8 cellular contexts compared by ENCODE assay signal in the genomic region with DNA sequence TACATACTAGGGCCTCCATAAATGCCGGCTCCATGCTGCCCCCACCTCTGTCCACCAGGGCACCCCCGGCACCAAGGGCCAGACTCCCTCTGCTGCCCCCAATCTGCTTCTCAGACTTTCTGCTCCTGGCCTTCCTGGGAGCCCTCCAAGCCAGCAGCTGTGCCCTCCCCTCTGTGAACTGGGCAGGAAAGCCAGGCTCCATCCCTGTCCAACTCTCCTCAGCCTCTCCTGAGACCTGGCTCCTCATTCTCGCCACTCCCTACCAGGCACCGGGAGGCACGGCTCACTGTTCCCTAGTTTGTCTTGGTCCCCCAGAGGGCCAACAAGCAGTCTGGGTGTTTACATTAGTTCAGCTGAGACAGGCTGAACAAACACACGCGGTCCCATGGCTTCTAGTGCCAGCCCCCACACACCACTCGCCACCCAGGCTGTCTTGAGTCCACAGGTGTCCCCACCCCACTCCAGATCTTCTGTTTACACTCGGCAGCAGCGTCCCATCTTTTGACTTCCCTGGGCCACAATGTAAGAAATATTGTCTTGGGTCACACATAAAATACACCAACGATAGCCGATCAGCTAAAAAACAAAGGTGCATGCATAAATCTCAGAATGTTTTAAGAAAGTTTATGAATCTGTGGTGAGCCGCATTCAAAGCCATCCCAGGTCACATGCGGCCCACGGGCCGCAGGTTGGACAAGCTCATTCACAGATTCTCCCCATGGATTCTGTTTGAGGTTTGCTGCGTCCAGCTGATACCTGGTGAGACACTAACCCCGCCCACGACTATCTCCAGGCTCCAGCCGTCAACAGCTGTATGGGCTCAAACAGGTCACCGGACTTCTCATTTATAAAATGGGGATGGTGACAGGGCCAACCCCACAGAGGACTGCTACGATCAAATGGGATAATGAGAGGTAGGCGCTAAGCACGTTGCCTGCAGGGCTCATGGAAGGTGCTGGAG. TPM values are rescaled to one million over a fixed set of nuclear protein-coding genes. Genes with fewer than 3 reads are reported as not detected.
DNase-seq lines count a peak whose midpoint lies in the region; ATAC-seq and TF ChIP-seq lines count a peak whose summit lies in the region.

No MANE protein-coding gene starts in this region.

- CTCF ChIA-PET in activated naive CD4-positive, alpha-beta T cell treated with anti-CD3 and anti-CD28 coated beads for 36 hours (lab: Charles Lee) = interaction anchor here (0.6 to 2.1 kb wide), 6 partner anchors 12 to 201 kb away, joined by 3 to 7 read pairs (median 4); no protein-coding TSS in a partner anchor

- peaks cover 29% of the 10 kb centered on the region for H3K4me1 ChIP-seq in CD4-positive, CD25-positive, alpha-beta regulatory T cell (ENCODE audit: control insufficient read depth, insufficient read depth, low read length, poor library complexity, severe bottlenecking)
- H3K4me1 ChIP-seq in trophoblast cell (ENCODE audit: control insufficient read depth in 1 of 2, insufficient read depth in 2 of 2, low read length in 2 of 2) (peaks cover 36 to 41% of the 10 kb centered on the region in 2 experiments), foreskin keratinocyte (peaks cover 15% of the 10 kb centered on the region)

- no peak overlapping the region for H2BK5ac ChIP-seq in trophoblast cell (ENCODE audit: low read depth, low read length, poor library complexity)

- DNase-seq in CD4-positive, CD25-positive, alpha-beta regulatory T cell = no peak
- DNase-seq in T-helper 17 cell (no peak), fibroblast of pulmonary artery (ENCODE audit: low read depth) (no peak), trophoblast cell (no peak), foreskin keratinocyte (no peak)
- DNase-seq in activated naive CD4-positive, alpha-beta T cell treated with anti-CD3 and anti-CD28 coated beads for 36 hours = no peak

- no peaks in the 10 kb centered on the region for H3K9me3 Mint-ChIP-seq in CD4-positive, CD25-positive, alpha-beta regulatory T cell
- no peaks in the 10 kb centered on the region for H3K9me3 Mint-ChIP-seq in activated naive CD4-positive, alpha-beta T cell treated with anti-CD3 and anti-CD28 coated beads for 36 hours

- H3K9me3 ChIP-seq in CD4-positive, CD25-positive, alpha-beta regulatory T cell (ENCODE audit: control insufficient read depth in 2 of 2, low read length in 2 of 2) = no peaks in the 10 kb centered on the region
- H3K9me3 ChIP-seq in T-helper 17 cell (ENCODE audit: control insufficient read depth, low read length, poor library complexity, severe bottlenecking) = no peaks in the 10 kb centered on the region
- no peaks in the 10 kb centered on the region for H3K9me3 ChIP-seq in trophoblast cell (ENCODE audit: insufficient read depth, low read depth, low read length)

- H2BK12ac ChIP-seq in trophoblast cell (ENCODE audit: low read length) = no peak overlapping the region

- H4K8ac ChIP-seq in trophoblast cell (ENCODE audit: low read depth, low read length) = no peak overlapping the region

- peaks cover 7% of the 10 kb centered on the region for H3K79me1 ChIP-seq in trophoblast cell (ENCODE audit: low read length)

- peaks cover 2% of the 10 kb centered on the region for H3K36me3 ChIP-seq in CD4-positive, CD25-positive, alpha-beta regulatory T cell (ENCODE audit: control insufficient read depth, insufficient read depth, low read length)
- no peaks in the 10 kb centered on the region for H3K36me3 ChIP-seq in trophoblast cell (ENCODE audit: control insufficient read depth in 1 of 2, insufficient read depth in 2 of 2, low read length in 2 of 2)

- ATAC-seq in CD4-positive, CD25-positive, alpha-beta regulatory T cell (ENCODE audit: low read depth in 2 of 2) = no peak
- ATAC-seq in T-helper 17 cell = no peak
- no peak for ATAC-seq in foreskin keratinocyte
- ATAC-seq in HG03521 (IDR thresholded peaks at IDR 0.05; ENCODE audit: unreplicated experiment) = no peak
- ATAC-seq in HG03280 (IDR thresholded peaks at IDR 0.05; ENCODE audit: unreplicated experiment) = no peak

- peaks cover 1% of the 10 kb centered on the region for H3K79me2 ChIP-seq in trophoblast cell (ENCODE audit: control insufficient read depth, insufficient read depth, low read length, poor library complexity)

- H3K27ac Mint-ChIP-seq in CD4-positive, CD25-positive, alpha-beta regulatory T cell = peak overlapping the region in 2 of 3 donors; percentile 57 to 87
- peak overlapping the region; percentile 70 for H3K27ac Mint-ChIP-seq in T-helper 17 cell
- no peak overlapping the region for H3K27ac Mint-ChIP-seq in activated naive CD4-positive, alpha-beta T cell treated with anti-CD3 and anti-CD28 coated beads for 36 hours

- H3K36me3 Mint-ChIP-seq in CD4-positive, CD25-positive, alpha-beta regulatory T cell = peaks cover 12% of the 10 kb centered on the region
- H3K36me3 Mint-ChIP-seq in T-helper 17 cell (ENCODE audit: low read depth) = peaks cover 2% of the 10 kb centered on the region
- H3K36me3 Mint-ChIP-seq in activated naive CD4-positive, alpha-beta T cell treated with anti-CD3 and anti-CD28 coated beads for 36 hours (ENCODE audit: low read depth) = peaks cover 33% of the 10 kb centered on the region

- no peak overlapping the region for H3K4me3 ChIP-seq in CD4-positive, CD25-positive, alpha-beta regulatory T cell (ENCODE audit: low read depth, low read length)
- H3K4me3 ChIP-seq in fibroblast of pulmonary artery (replicated peaks; ENCODE audit: low read depth, low read length) (no peak overlapping the region), trophoblast cell (ENCODE audit: low read depth, low read length) (no peak overlapping the region)

- no peak overlapping the region for H3K4ac ChIP-seq in trophoblast cell (ENCODE audit: low read depth, low read length)

- peak; percentile 6 for TF ChIP-seq CTCF in fibroblast of pulmonary artery (IDR thresholded peaks at IDR 0.05; ENCODE audit: low read length, missing control alignments)
- no peak for TF ChIP-seq CTCF in foreskin keratinocyte (conservative IDR thresholded peaks at IDR 0.05)

- no CpG with 5 or more reads among the region's 24 CpGs for WGBS in trophoblast cell (ENCODE audit: extremely low coverage, insufficient coverage, insufficient read length)

- no peak overlapping the region for H2AFZ ChIP-seq in trophoblast cell (ENCODE audit: insufficient read depth, low read length, poor library complexity)

- no peak overlapping the region for H3K18ac ChIP-seq in trophoblast cell (ENCODE audit: low read length)

- peak overlapping the region in 1 of 4 donors; percentile 22 for H3K4me3 Mint-ChIP-seq in CD4-positive, CD25-positive, alpha-beta regulatory T cell
- H3K4me3 Mint-ChIP-seq in T-helper 17 cell = no peak overlapping the region
- no peak overlapping the region for H3K4me3 Mint-ChIP-seq in activated naive CD4-positive, alpha-beta T cell treated with anti-CD3 and anti-CD28 coated beads for 36 hours

- H3K27me3 ChIP-seq in CD4-positive, CD25-positive, alpha-beta regulatory T cell (ENCODE audit: control insufficient read depth, insufficient read depth, low read length) = no peaks in the 10 kb centered on the region
- no peaks in the 10 kb centered on the region for H3K27me3 ChIP-seq in trophoblast cell (ENCODE audit: insufficient read depth, low read length)
- no peaks in the 10 kb centered on the region for H3K27me3 ChIP-seq in foreskin keratinocyte

- no peak overlapping the region for H3K9ac ChIP-seq in trophoblast cell (ENCODE audit: low read length)

- no peak overlapping the region for H3K27ac ChIP-seq in CD4-positive, CD25-positive, alpha-beta regulatory T cell (ENCODE audit: insufficient read depth, low read length, poor library complexity, severe bottlenecking)
- H3K27ac ChIP-seq in trophoblast cell (ENCODE audit: low read depth, low read length) (no peak overlapping the region), foreskin keratinocyte (no peak overlapping the region)

- no peak overlapping the region for H3K23ac ChIP-seq in trophoblast cell (ENCODE audit: low read length)

- H3K4me1 Mint-ChIP-seq in CD4-positive, CD25-positive, alpha-beta regulatory T cell = peaks cover 4 to 61% (median 36%) of the 10 kb centered on the region in 4 donors
- H3K4me1 Mint-ChIP-seq in T-helper 17 cell = peaks cover 31% of the 10 kb centered on the region
- H3K4me1 Mint-ChIP-seq in activated naive CD4-positive, alpha-beta T cell treated with anti-CD3 and anti-CD28 coated beads for 36 hours (ENCODE audit: low read depth) = peaks cover 70% of the 10 kb centered on the region

- H2AK5ac ChIP-seq in trophoblast cell (ENCODE audit: low read length) = no peak overlapping the region

- no peak overlapping the region for H4K12ac ChIP-seq in trophoblast cell (ENCODE audit: low read depth, low read length)

- intact Hi-C loops in activated naive CD4-positive, alpha-beta T cell treated with anti-CD3 and anti-CD28 coated beads for 36 hours (cut with micrococcal nuclease) = no loop called here

- no peak overlapping the region for H4K91ac ChIP-seq in trophoblast cell (ENCODE audit: low read depth, low read length)

- H3K4me2 ChIP-seq in trophoblast cell (ENCODE audit: low read length) = no peak overlapping the region

- H3K27me3 Mint-ChIP-seq in CD4-positive, CD25-positive, alpha-beta regulatory T cell = no peaks in the 10 kb centered on the region
- H3K27me3 Mint-ChIP-seq in T-helper 17 cell = no peaks in the 10 kb centered on the region
- H3K27me3 Mint-ChIP-seq in activated naive CD4-positive, alpha-beta T cell treated with anti-CD3 and anti-CD28 coated beads for 36 hours (ENCODE audit: low read depth) = no peaks in the 10 kb centered on the region

- H2BK120ac ChIP-seq in trophoblast cell (ENCODE audit: insufficient read depth, low read length, poor library complexity) = no peak overlapping the region

- H3K14ac ChIP-seq in trophoblast cell (ENCODE audit: low read length) = peak overlapping the region; percentile 4

RNA-seq across cellular contexts. Expression of gene ECE1, which starts 29.5 kb away (rescaled TPM):
- 140 TPM for total RNA-seq in CD4-positive, CD25-positive, alpha-beta regulatory T cell
- polyA plus RNA-seq in CD4-positive, CD25-positive, alpha-beta regulatory T cell = 10 to 100 TPM; 25.7 to 32.3 (median 27.7) TPM
- total RNA-seq in T-helper 17 cell (100 to 1,000 TPM; 116 to 117 TPM), foreskin keratinocyte (51.1 and 63.5 TPM in 2 replicates)
- polyA plus RNA-seq in trophoblast cell (2013) = 50.0 and 52.3 TPM in 2 replicates
- polyA plus RNA-seq in foreskin keratinocyte = 28.0 and 34.0 TPM in 2 replicates
- 100 to 1,000 TPM; 160 to 166 TPM for total RNA-seq in activated naive CD4-positive, alpha-beta T cell treated with anti-CD3 and anti-CD28 coated beads for 36 hours
